14 cellular contexts compared by ENCODE assay signal in genomic region chr14:89746654-89747053, GRCh38.
"Had no signal": no experiment of that assay in that cellular context is flagged by ENCODE, and none has a peak within 500 bp of the region (broad histone marks: within the 10 kb centered on the region; RNA-seq: fewer than 3 reads in every experiment).

No MANE protein-coding gene starts in this region.

- H3K27ac Mint-ChIP-seq: activated naive CD4-positive, alpha-beta T cell treated with anti-CD3 and anti-CD28 coated beads, Interleukin-2, amount 10 ng/mL, durations not matched to agents 7 days and 5 days; activated T-helper 2 cell treated with anti-CD3 and anti-CD28 coated beads, Interferon-gamma antibody, Interleukin-2, Interleukin-4, amounts not matched to agents 10 μg/mL and 5 μg/mL and 100 μg/mL, durations not matched to agents 14 hours and 24 hours and 36 hours; stimulated activated naive CD8-positive, alpha-beta T cell treated with anti-CD3 and anti-CD28 coated beads, Interleukin-15, amount 100 ng/mL, for 72 hours had no signal

- H3K4me3 Mint-ChIP-seq: activated naive CD4-positive, alpha-beta T cell treated with anti-CD3 and anti-CD28 coated beads, Interleukin-2, amount 10 ng/mL, durations not matched to agents 7 days and 5 days; naive B cell; stimulated activated naive CD8-positive, alpha-beta T cell treated with anti-CD3 and anti-CD28 coated beads, Interleukin-15, amount 100 ng/mL, for 72 hours had no signal

- DNase-seq: activated CD4-positive, CD25-positive, alpha-beta regulatory T cell; activated naive CD4-positive, alpha-beta T cell treated with anti-CD3 and anti-CD28 coated beads, Interleukin-2, amount 10 ng/mL, durations not matched to agents 7 days and 5 days; activated T-cell treated with anti-CD3 and anti-CD28 coated beads, Interleukin-2, amount 50 U/mL, for 1 hour; erythroblast; head of caudate nucleus; left ventricle myocardium inferior; mammary epithelial cell; naive B cell; stimulated activated CD4-positive, alpha-beta T cell treated with anti-CD3 and anti-CD28 coated beads, Interleukin-2, amount 100 ng/mL, for 24 hours; stimulated activated naive CD8-positive, alpha-beta T cell treated with anti-CD3 and anti-CD28 coated beads, Interleukin-15, amount 100 ng/mL, for 72 hours; T-helper 1 cell; T-helper 9 cell; transverse colon had no signal

- ATAC-seq: stimulated activated naive CD8-positive, alpha-beta T cell treated with anti-CD3 and anti-CD28 coated beads, Interleukin-15, amount 100 ng/mL, for 72 hours had no signal

- H3K27me3 Mint-ChIP-seq: activated naive CD4-positive, alpha-beta T cell treated with anti-CD3 and anti-CD28 coated beads, Interleukin-2, amount 10 ng/mL, durations not matched to agents 7 days and 5 days; naive B cell; stimulated activated naive CD8-positive, alpha-beta T cell treated with anti-CD3 and anti-CD28 coated beads, Interleukin-15, amount 100 ng/mL, for 72 hours had no signal
